In the genomic region with DNA sequence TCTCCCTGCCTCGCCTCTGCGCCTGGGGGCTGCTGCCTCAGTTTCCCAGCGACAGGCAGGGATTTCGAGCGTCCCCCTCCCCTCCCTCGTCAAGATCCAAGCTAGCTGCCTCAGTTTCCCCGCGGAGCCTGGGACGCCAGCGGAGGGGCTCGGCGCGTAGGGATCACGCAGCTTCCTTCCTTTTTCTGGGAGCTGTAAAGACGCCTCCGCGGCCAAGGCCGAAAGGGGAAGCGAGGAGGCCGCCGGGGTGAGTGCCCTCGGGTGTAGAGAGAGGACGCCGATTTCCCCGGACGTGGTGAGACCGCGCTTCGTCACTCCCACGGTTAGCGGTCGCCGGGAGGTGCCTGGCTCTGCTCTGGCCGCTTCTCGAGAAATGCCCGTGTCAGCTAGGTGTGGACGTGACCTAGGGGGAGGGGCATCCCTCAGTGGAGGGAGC, we compare ENCODE assay signal across 1 cellular context.
TF ChIP-seq lines count a peak whose summit lies in the region.

No MANE protein-coding gene starts in this region.

TF ChIP-seq in endothelial cell of umbilical vein, 7 proteins besides CTCF, POLR2A, EP300 and RAD21:
- no peak for TF ChIP-seq GATA2 (IDR thresholded peaks at IDR 0.05; ENCODE audit: insufficient read depth, insufficient read length, low read depth, low read length)
- no peak for TF ChIP-seq POLR2AphosphoS5 (IDR thresholded peaks at IDR 0.05; ENCODE audit: insufficient read depth, low read depth, low read length)
- TF ChIP-seq FOS (IDR thresholded peaks at IDR 0.05; ENCODE audit: borderline replicate concordance, insufficient read depth, low read length) = no peak
- TF ChIP-seq, protein P1, sequence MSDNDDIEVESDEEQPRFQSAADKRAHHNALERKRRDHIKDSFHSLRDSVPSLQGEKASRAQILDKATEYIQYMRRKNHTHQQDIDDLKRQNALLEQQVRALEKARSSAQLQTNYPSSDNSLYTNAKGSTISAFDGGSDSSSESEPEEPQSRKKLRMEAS (IDR thresholded peaks at IDR 0.05; ENCODE audit: insufficient read depth, insufficient read length) = no peak
- no peak for TF ChIP-seq EZH2 (IDR thresholded peaks at IDR 0.05; ENCODE audit: borderline replicate concordance, low read depth, low read length, severe bottlenecking)
- no peak for TF ChIP-seq MYC (IDR thresholded peaks at IDR 0.05; ENCODE audit: low read depth, low read length)
- TF ChIP-seq JUN (IDR thresholded peaks at IDR 0.05; ENCODE audit: borderline replicate concordance, insufficient read depth, insufficient read length, low read depth) = no peak
TF ChIP-seq in endothelial cell of umbilical vein: peak in this region for 0.
